Comparison of ENCODE assay signal across 14 cellular contexts in the genomic region with DNA sequence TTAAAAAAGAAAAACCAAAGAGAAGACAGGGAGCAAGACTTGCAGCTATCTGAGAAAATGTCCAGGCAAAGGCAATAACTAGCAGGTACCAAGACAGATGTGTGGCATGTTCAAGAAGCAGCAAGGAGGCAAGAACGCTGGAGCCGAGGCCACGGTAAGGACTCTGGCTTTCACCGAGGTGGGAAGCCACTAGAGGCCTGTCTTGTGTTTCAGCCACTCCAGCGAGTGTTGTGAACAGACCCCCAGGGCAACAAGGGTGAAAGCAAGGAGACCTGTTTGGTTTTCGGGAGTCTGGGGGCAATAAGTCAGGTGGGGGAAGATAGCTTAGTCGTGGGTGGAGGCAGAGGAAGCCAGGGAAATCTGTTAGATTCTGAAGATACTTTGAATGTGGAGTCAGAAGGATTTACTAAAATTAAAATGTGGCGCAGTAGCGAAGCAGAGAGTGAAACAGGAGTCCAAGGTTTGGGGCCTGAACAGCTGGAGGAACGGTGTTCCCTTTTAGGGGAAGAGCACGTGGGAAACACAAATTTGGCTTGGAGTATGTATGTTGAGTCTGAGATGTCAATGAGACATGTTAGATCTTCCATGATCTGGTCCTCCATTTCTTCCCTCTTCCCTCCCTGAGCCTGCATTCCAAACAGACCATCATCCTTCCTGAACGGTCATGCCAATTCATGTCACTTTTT. TPM values are rescaled to one million over a fixed set of nuclear protein-coding genes. Genes with fewer than 3 reads are reported as not detected.
A peak's percentile ranks its signal among the peaks of the same experiment; 100 is the strongest.
DNase-seq lines count a peak whose midpoint lies in the region; FAIRE-seq and TF ChIP-seq lines count a peak whose summit lies in the region.
"Had no signal": no experiment of that assay in that cellular context is flagged by ENCODE, and none has a peak within 500 bp of the region (broad histone marks: within the 10 kb centered on the region; RNA-seq: fewer than 3 reads in every experiment).

No MANE protein-coding gene starts in this region.

- CTCF ChIA-PET in AG04449 (lab: Yijun Ruan, JAX), result interaction anchor here (1.0 to 1.6 kb wide), 2 partner anchors 17 to 24 kb away, joined by 4 to 6 read pairs; no protein-coding TSS in a partner anchor

- no peak overlapping the region for H2AFZ ChIP-seq in astrocyte (ENCODE audit: low read depth, low read length)

- no peak overlapping the region for H3K27ac ChIP-seq in astrocyte (ENCODE audit: low read depth, low read length)
- H3K27ac ChIP-seq: lower lobe of right lung had no signal

- peaks cover 22% of the 10 kb centered on the region for H3K36me3 Mint-ChIP-seq in astrocyte (ENCODE audit: low read depth, unreplicated experiment)
- peaks cover 62% of the 10 kb centered on the region for H3K36me3 Mint-ChIP-seq in nephron (ENCODE audit: low read depth)

- peaks cover 42% of the 10 kb centered on the region for H3K36me3 ChIP-seq in astrocyte (ENCODE audit: insufficient read depth, low read length)

- DNase-seq in AG04449 (ENCODE audit: low read depth, low spot score), result no peak
- no peak for DNase-seq in GM12891 (ENCODE audit: insufficient read length, low spot score)
- DNase-seq in astrocyte (ENCODE audit: low read depth), result no peak
- DNase-seq in mesenteric fat pad (ENCODE audit: low spot score), result no peak
- no peak for DNase-seq in HuH-7 (ENCODE audit: low spot score)
- DNase-seq in D341Med (ENCODE audit: low spot score), result no peak
- no peak for DNase-seq in putamen (ENCODE audit: low spot score)
- DNase-seq: activated CD4-positive, alpha-beta T cell treated with anti-CD3 and anti-CD28 coated beads for 4 hours; aorta; hypothalamus; lower lobe of right lung; NCI-H1417 treated with DMSO at 0.1 percent for 48 hours; NCI-H526 treated with DMSO at 0.1 percent for 48 hours had no signal

- H3K79me2 ChIP-seq in astrocyte (ENCODE audit: insufficient read depth, low read length), result peaks cover 78% of the 10 kb centered on the region

- POLR2A ChIA-PET in AG04449 (lab: Yijun Ruan, JAX), result interaction anchor here (1.2 to 1.6 kb wide), 2 partner anchors 17 to 20 kb away, joined by 4 to 5 read pairs; no protein-coding TSS in a partner anchor

- no peaks in the 10 kb centered on the region for H3K9me3 Mint-ChIP-seq in astrocyte (ENCODE audit: unreplicated experiment)
- no peaks in the 10 kb centered on the region for H3K9me3 Mint-ChIP-seq in nephron

- peaks cover 58% of the 10 kb centered on the region for H3K4me1 ChIP-seq in astrocyte (ENCODE audit: insufficient read depth, low read length)

- FAIRE-seq in GM12891 (lab: Jason Lieb, UNC) (no peak), astrocyte (lab: Jason Lieb, UNC) (no peak)

- H3K4me1 Mint-ChIP-seq in astrocyte (ENCODE audit: low read depth, unreplicated experiment) (peaks cover 47% of the 10 kb centered on the region), nephron (peaks cover 87% of the 10 kb centered on the region)

- no peaks in the 10 kb centered on the region for H3K9me3 ChIP-seq in astrocyte (ENCODE audit: insufficient read depth, low read depth, low read length)
- H3K9me3 ChIP-seq: lower lobe of right lung had no signal

- TF ChIP-seq POLR2A in GM12891 (IDR thresholded peaks at IDR 0.05; ENCODE audit: low read depth, low read length), result 0 out of 2 replicates have a peak, but pooled peaks have one; percentile 29

- peaks cover 75% of the 10 kb centered on the region for H4K20me1 ChIP-seq in astrocyte (ENCODE audit: insufficient read depth, low read length)

- H3K4me3 Mint-ChIP-seq in astrocyte (ENCODE audit: unreplicated experiment), result peak overlapping the region; percentile 97
- peak overlapping the region; percentile 66 to 96 (median 70) for H3K4me3 Mint-ChIP-seq in nephron

- H3K27ac Mint-ChIP-seq in astrocyte (ENCODE audit: unreplicated experiment) (peak overlapping the region; percentile 31), nephron (peak overlapping the region in 2 of 3 experiments; percentile 17 to 50)

- H3K27me3 Mint-ChIP-seq in astrocyte (ENCODE audit: low read depth, unreplicated experiment) (no peaks in the 10 kb centered on the region), nephron (ENCODE audit: low read depth) (no peaks in the 10 kb centered on the region)

- peak overlapping the region; percentile 84 for H3K9ac ChIP-seq in astrocyte (ENCODE audit: low read length)

- peak overlapping the region; percentile 98 for H3K4me2 ChIP-seq in astrocyte (ENCODE audit: low read length)

- TF ChIP-seq CTCF in AG04449 (IDR thresholded peaks at IDR 0.05; ENCODE audit: insufficient read depth, low read length, missing control alignments), result no peak
- TF ChIP-seq CTCF in astrocyte (IDR thresholded peaks at IDR 0.05; ENCODE audit: insufficient read depth, low read depth, low read length), result no peak
- no peak for TF ChIP-seq CTCF in nephron (IDR thresholded peaks at IDR 0.05; ENCODE audit: unreplicated experiment in 3 of 3)

- H3K27me3 ChIP-seq in astrocyte (ENCODE audit: insufficient read depth, low read length), result no peaks in the 10 kb centered on the region

- peak overlapping the region; percentile 25 for H3K4me3 ChIP-seq in AG04449 (ENCODE audit: low read depth, low read length)
- peak overlapping the region; percentile 84 for H3K4me3 ChIP-seq in astrocyte (ENCODE audit: insufficient read depth, low read depth, low read length)
- H3K4me3 ChIP-seq: lower lobe of right lung had no signal

TF ChIP-seq in GM12891, 5 proteins besides CTCF, POLR2A, EP300 and RAD21:
- TF ChIP-seq POU2F2 (IDR thresholded peaks at IDR 0.05; ENCODE audit: low read depth, low read length), result no peak
- TF ChIP-seq SPI1 (IDR thresholded peaks at IDR 0.05; ENCODE audit: low read depth, low read length), result no peak
- no peak for TF ChIP-seq PAX5 (IDR thresholded peaks at IDR 0.05; ENCODE audit: insufficient read depth, low read length, severe bottlenecking)
- no peak for TF ChIP-seq TAF1 (IDR thresholded peaks at IDR 0.05; ENCODE audit: low read depth, low read length)
- TF ChIP-seq POLR2AphosphoS5 (IDR thresholded peaks at IDR 0.05; ENCODE audit: low read depth, low read length), result no peak

RNA-seq across cellular contexts. Expression of gene WDR1, which starts 3.1 kb away (rescaled TPM):
- 199 TPM for polyA plus RNA-seq in GM12891 (2012; ENCODE audit: low read depth, missing spikeins)
- total RNA-seq in astrocyte (558 and 620 TPM in 2 replicates), mesenteric fat pad (249 TPM)
